ENCODE assay signal across 1 cellular context in the genomic region with DNA sequence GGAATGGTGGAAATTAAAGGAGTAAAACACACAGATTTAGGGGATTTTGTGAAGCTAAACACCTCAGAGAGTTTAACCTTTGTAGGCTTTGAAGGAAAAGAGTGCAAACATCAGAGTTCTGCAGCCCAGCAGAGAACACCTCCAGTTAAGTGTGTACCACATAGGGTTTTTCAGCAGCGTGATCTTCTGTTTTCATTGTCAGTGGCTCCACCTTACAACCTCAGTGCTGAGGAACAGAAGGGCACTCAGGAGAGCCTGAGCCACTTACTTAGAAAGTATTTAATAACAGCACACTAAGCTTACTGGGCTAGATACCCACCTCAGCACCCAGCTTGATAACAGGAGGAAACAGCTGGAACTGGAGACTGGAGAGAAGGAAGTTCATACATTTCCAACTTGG.
TF ChIP-seq lines count a peak whose summit lies in the region.

No MANE protein-coding gene starts in this region.

TF ChIP-seq in A549, 52 proteins besides CTCF, POLR2A, EP300 and RAD21 (continued from another document):
- TF ChIP-seq ZFP36 (IDR thresholded peaks at IDR 0.05; ENCODE audit: borderline replicate concordance, partially characterized antibody): no peak
- TF ChIP-seq HEYL (CRISPR knock-in tag; IDR thresholded peaks at IDR 0.05): no peak
- no peak for TF ChIP-seq ATOH8 (CRISPR knock-in tag; IDR thresholded peaks at IDR 0.05; ENCODE audit: low read depth)
